In genomic region chr1:19113362-19114092, GRCh38 we compare ENCODE assay signal across 9 cellular contexts.
A peak's percentile ranks its signal among the peaks of the same experiment; 100 is the strongest.
DNase-seq lines count a peak whose midpoint lies in the region; ATAC-seq, FAIRE-seq and TF ChIP-seq lines count a peak whose summit lies in the region.
"Had no signal": no experiment of that assay in that cellular context is flagged by ENCODE, and none has a peak within 500 bp of the region (broad histone marks: within the 10 kb centered on the region; RNA-seq: fewer than 3 reads in every experiment).

No MANE protein-coding gene starts in this region.

- peak; percentile 58 to 59 for DNase-seq in A549 (ENCODE audit: low read depth in 1 of 2, low spot score in 1 of 2)
- DNase-seq in GM04504 (ENCODE audit: low read depth), result peak; percentile 1
- DNase-seq in NCI-H460 (ENCODE audit: extremely low read depth, low read depth), result peak; percentile 21
- peak; percentile 58 for DNase-seq in activated naive CD4-positive, alpha-beta T cell treated with anti-CD3 and anti-CD28 coated beads for 36 hours
- DNase-seq in islet precursor cell, result peak; percentile 83
- DNase-seq in transverse colon, result peak; percentile 37

- no peak overlapping the region for H3K27ac ChIP-seq in A549
- H3K27ac ChIP-seq in transverse colon, result no peak overlapping the region

- peak; percentile 44 to 54; a peak in 4 of 5 replicates for TF ChIP-seq RAD21 in A549 (conservative IDR thresholded peaks at IDR 0.05 in 1 of 2, IDR thresholded peaks at IDR 0.05 in 1 of 2)

- H3K9me3 ChIP-seq in A549 (no peaks in the 10 kb centered on the region), transverse colon (no peaks in the 10 kb centered on the region)
- H3K9me3 ChIP-seq: HAP-1 had no signal

- POLR2A ChIA-PET in A549 (lab: Yijun Ruan, JAX), result interaction anchor here (0.6 kb wide), 1 partner anchor 375 kb away, joined by 6 read pairs; no protein-coding TSS in a partner anchor

- H3K4me2 ChIP-seq in A549, result no peak overlapping the region

- no peak for FAIRE-seq in A549 (lab: Jason Lieb, UNC)

- H3K4me3 Mint-ChIP-seq in activated naive CD4-positive, alpha-beta T cell treated with anti-CD3 and anti-CD28 coated beads for 36 hours, result no peak overlapping the region

- no peaks in the 10 kb centered on the region for H3K9me3 Mint-ChIP-seq in activated naive CD4-positive, alpha-beta T cell treated with anti-CD3 and anti-CD28 coated beads for 36 hours

- no peaks in the 10 kb centered on the region for H3K27me3 Mint-ChIP-seq in activated naive CD4-positive, alpha-beta T cell treated with anti-CD3 and anti-CD28 coated beads for 36 hours (ENCODE audit: low read depth)

- TF ChIP-seq EP300 in A549 (IDR thresholded peaks at IDR 0.05) (no peak), transverse colon (IDR thresholded peaks at IDR 0.05; ENCODE audit: low read depth) (no peak)

- TF ChIP-seq POLR2A in A549 (IDR thresholded peaks at IDR 0.05; ENCODE audit: low read length), result no peak
- TF ChIP-seq POLR2A in transverse colon (IDR thresholded peaks at IDR 0.05), result no peak

- peaks cover 49% of the 10 kb centered on the region for H3K36me3 Mint-ChIP-seq in activated naive CD4-positive, alpha-beta T cell treated with anti-CD3 and anti-CD28 coated beads for 36 hours (ENCODE audit: low read depth)

- CTCF ChIA-PET in A549 (lab: Yijun Ruan, JAX), result interaction anchor here (0.5 to 6.0 kb wide), 20 partner anchors 9 to 241 kb away, joined by 3 to 34 read pairs (median 4); no protein-coding TSS in a partner anchor
- CTCF ChIA-PET in activated naive CD4-positive, alpha-beta T cell treated with anti-CD3 and anti-CD28 coated beads for 36 hours (lab: Charles Lee), result interaction anchor here (0.6 to 1.8 kb wide), 11 partner anchors 9 to 213 kb away, joined by 3 to 5 read pairs (median 3); no protein-coding TSS in a partner anchor

- WGBS in A549 (ENCODE audit: missing lambda C conversion rate), result 92% methylated on average over 8 of the region's 8 CpGs
- 75 to 80% methylated on average over 3 to 8 of the region's 8 CpGs for WGBS in transverse colon (ENCODE audit: low coverage in 1 of 2), 2 donors

- no peaks in the 10 kb centered on the region for H3K4me1 ChIP-seq in A549
- H3K4me1 ChIP-seq in transverse colon, result no peaks in the 10 kb centered on the region
- H3K4me1 ChIP-seq: HAP-1 had no signal

- peak overlapping the region; percentile 37 for H3K27ac Mint-ChIP-seq in activated naive CD4-positive, alpha-beta T cell treated with anti-CD3 and anti-CD28 coated beads for 36 hours

- H3K36me3 ChIP-seq in transverse colon, result peaks cover 0 to 94% (median 50%) of the 10 kb centered on the region in 4 donors

- in situ Hi-C loops in transverse colon (cut with MboI; ENCODE audit: low pct_ligation_motif_present in 1 of 4, low pct_unique_long_range_greater_than_20kb in 1 of 4, low sequenced_read_pairs in 3 of 4), result no loop called here

- intact Hi-C loops in activated naive CD4-positive, alpha-beta T cell treated with anti-CD3 and anti-CD28 coated beads for 36 hours (cut with micrococcal nuclease), result loop anchor here (2.0 kb wide), 1 partner anchor 207 kb away; no protein-coding TSS in a partner anchor
- intact Hi-C loops in transverse colon (cut with DNase I; ENCODE audit: low total_unique reads), result no loop called here

- no peaks in the 10 kb centered on the region for H3K27me3 ChIP-seq in transverse colon

- H3K4me3 ChIP-seq in A549 (no peak overlapping the region), transverse colon (no peak overlapping the region)
- H3K4me3 ChIP-seq: HAP-1 had no signal

- no peaks in the 10 kb centered on the region for H3K4me1 Mint-ChIP-seq in activated naive CD4-positive, alpha-beta T cell treated with anti-CD3 and anti-CD28 coated beads for 36 hours (ENCODE audit: low read depth)

- ATAC-seq in A549 (peak; percentile 87 to 92), HG03442 (IDR thresholded peaks at IDR 0.05; ENCODE audit: unreplicated experiment) (no peak), HG03520 (IDR thresholded peaks at IDR 0.05; ENCODE audit: unreplicated experiment) (no peak)

- TF ChIP-seq CTCF in A549 (IDR thresholded peaks at IDR 0.05) (peak; percentile 51), transverse colon (IDR thresholded peaks at IDR 0.05) (peak in 4 of 5 experiments; percentile 39 to 49 (median 44))

TF ChIP-seq in A549, 52 proteins besides CTCF, POLR2A, EP300 and RAD21:
- TF ChIP-seq RFX5 (IDR thresholded peaks at IDR 0.05) (no peak), SMC3 (IDR thresholded peaks at IDR 0.05) (peak; percentile 57; the same call in 2 of the 3 replicates)

Comparison
In these comparisons a context has a peak if more than half of its experiments do, and no peak if none do; other contexts are left out.
1. ATAC-seq: peak in A549 (2 of 2); none in HG03442 (single experiment) and HG03520 (single experiment).
2. DNase-seq: peak in every context shown above with its lines; median percentile 83 in islet precursor cell; 58 in A549; 58 in activated naive CD4-positive, alpha-beta T cell treated with anti-CD3 and anti-CD28 coated beads for 36 hours; 37 in transverse colon; 21 in NCI-H460; 1 in GM04504.